ENCODE assay signal across 2 cellular contexts in the genomic region with DNA sequence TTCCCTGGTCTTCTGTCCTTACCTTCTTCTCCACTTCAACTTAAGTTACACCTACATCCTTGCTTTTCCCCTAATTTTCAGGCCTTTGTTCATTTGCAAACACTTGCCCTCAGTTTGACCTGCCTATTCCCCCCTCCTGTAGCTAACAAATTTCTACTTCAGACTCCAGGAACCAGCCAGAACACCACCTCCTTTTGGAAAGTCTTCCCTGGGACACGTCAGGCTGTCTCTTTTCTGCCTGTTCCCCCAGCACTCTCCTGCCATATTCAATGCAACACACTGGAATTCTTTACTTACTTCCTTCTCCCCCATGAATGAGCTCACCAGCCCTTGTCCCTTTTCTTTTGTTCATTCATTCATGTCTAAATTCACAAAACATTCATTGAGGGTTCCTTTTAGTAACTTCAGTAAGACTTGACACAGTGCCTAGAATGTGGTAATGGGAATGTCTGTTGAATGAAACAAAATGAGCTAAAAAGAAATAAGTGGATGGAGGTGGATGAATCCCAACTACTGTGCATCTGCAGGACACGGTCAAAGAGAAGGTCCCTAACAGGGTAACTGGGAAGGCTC.
TF ChIP-seq lines count a peak whose summit lies in the region.

No MANE protein-coding gene starts in this region.

TF ChIP-seq in SK-N-SH, 30 proteins besides CTCF, POLR2A, EP300 and RAD21 (continued from another document):
- TF ChIP-seq EZH2phosphoT487 (IDR thresholded peaks at IDR 0.05; ENCODE audit: borderline replicate concordance, low read depth): no peak
- TF ChIP-seq TAF1 (IDR thresholded peaks at IDR 0.05; ENCODE audit: borderline replicate concordance, low read depth, low read length): no peak
- TF ChIP-seq GABPA (IDR thresholded peaks at IDR 0.05; ENCODE audit: low read depth): no peak
- TF ChIP-seq, protein P1, sequence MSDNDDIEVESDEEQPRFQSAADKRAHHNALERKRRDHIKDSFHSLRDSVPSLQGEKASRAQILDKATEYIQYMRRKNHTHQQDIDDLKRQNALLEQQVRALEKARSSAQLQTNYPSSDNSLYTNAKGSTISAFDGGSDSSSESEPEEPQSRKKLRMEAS (IDR thresholded peaks at IDR 0.05; ENCODE audit: low read depth): no peak
- no peak for TF ChIP-seq FOXJ3 (CRISPR knock-in tag; IDR thresholded peaks at IDR 0.05)
- TF ChIP-seq RXRA (IDR thresholded peaks at IDR 0.05; ENCODE audit: borderline replicate concordance, low read depth): no peak
- TF ChIP-seq NFIC (IDR thresholded peaks at IDR 0.05; ENCODE audit: borderline replicate concordance): no peak
- TF ChIP-seq FOSL2 (IDR thresholded peaks at IDR 0.05; ENCODE audit: borderline replicate concordance, low read depth): no peak

TF ChIP-seq in SK-N-SH treated with all-trans-retinoic acid at 6 μM for 48 hours, 23 proteins besides CTCF, POLR2A, EP300 and RAD21 (continued from another document):
- TF ChIP-seq, protein P2, sequence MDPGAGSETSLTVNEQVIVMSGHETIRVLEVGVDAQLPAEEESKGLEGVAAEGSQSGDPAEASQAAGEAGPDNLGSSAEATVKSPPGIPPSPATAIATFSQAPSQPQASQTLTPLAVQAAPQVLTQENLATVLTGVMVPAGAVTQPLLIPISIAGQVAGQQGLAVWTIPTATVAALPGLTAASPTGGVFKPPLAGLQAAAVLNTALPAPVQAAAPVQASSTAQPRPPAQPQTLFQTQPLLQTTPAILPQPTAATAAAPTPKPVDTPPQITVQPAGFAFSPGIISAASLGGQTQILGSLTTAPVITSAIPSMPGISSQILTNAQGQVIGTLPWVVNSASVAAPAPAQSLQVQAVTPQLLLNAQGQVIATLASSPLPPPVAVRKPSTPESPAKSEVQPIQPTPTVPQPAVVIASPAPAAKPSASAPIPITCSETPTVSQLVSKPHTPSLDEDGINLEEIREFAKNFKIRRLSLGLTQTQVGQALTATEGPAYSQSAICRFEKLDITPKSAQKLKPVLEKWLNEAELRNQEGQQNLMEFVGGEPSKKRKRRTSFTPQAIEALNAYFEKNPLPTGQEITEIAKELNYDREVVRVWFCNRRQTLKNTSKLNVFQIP (CRISPR knock-in tag; IDR thresholded peaks at IDR 0.05; ENCODE audit: borderline replicate concordance, low read depth): no peak
- TF ChIP-seq ARNTL (CRISPR knock-in tag; IDR thresholded peaks at IDR 0.05; ENCODE audit: borderline replicate concordance, low read depth): no peak
